In the genomic region with DNA sequence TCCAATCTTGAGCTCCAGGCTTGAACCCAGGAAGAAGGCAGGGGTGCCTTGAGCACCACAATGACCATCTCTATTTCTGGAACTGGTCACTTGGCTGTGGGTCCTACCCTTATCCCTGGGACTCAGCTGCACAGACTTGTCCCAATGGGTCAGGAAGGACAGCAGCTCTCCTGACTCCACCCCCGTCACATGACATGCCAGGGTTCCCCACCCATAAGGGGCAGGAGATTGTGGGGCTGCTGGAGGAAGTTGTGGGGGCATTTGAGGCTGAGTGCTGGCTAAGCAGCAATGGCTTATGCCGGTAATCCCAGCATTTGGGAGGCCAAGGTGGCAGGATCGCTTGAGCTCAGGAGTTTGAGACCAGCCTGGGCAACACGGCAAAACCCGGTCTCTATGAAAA, we compare ENCODE assay signal across 17 cellular contexts. TPM values are rescaled to one million over a fixed set of nuclear protein-coding genes. Genes with fewer than 3 reads are reported as not detected.
A peak's percentile ranks its signal among the peaks of the same experiment; 100 is the strongest.
DNase-seq lines count a peak whose midpoint lies in the region; ATAC-seq and TF ChIP-seq lines count a peak whose summit lies in the region.
"Had no signal": no experiment of that assay in that cellular context is flagged by ENCODE, and none has a peak within 500 bp of the region (broad histone marks: within the 10 kb centered on the region; RNA-seq: fewer than 3 reads in every experiment).

No MANE protein-coding gene starts in this region.

- H3K4me3 ChIP-seq in WERI-Rb-1 (ENCODE audit: low read depth, low read length) (peak overlapping the region; percentile 11), left ventricle myocardium inferior (no peak overlapping the region)
- H3K4me3 ChIP-seq: ascending aorta had no signal

- peaks cover 9% of the 10 kb centered on the region for H3K4me1 ChIP-seq in left ventricle myocardium inferior
- H3K4me1 ChIP-seq: ascending aorta had no signal

- H3K9me3 ChIP-seq in WERI-Rb-1 (ENCODE audit: severe bottlenecking) (no peaks in the 10 kb centered on the region), left ventricle myocardium inferior (replicated peaks) (no peaks in the 10 kb centered on the region)
- H3K9me3 ChIP-seq: ascending aorta had no signal

- TF ChIP-seq CTCF in WERI-Rb-1 (IDR thresholded peaks at IDR 0.05; ENCODE audit: low read depth, low read length) (no peak), left ventricle myocardium inferior (IDR thresholded peaks at IDR 0.05; ENCODE audit: borderline replicate concordance) (no peak)

- peak; percentile 44 for ATAC-seq in sciatic nerve
- ATAC-seq: T-helper 17 cell had no signal

- peak overlapping the region; percentile 85 for H3K27ac ChIP-seq in WERI-Rb-1
- peak overlapping the region; percentile 6 for H3K27ac ChIP-seq in left ventricle myocardium inferior (replicated peaks)
- H3K27ac ChIP-seq: ascending aorta had no signal

- no peaks in the 10 kb centered on the region for H3K36me3 ChIP-seq in WERI-Rb-1
- no peaks in the 10 kb centered on the region for H3K36me3 ChIP-seq in left ventricle myocardium inferior
- H3K36me3 ChIP-seq: ascending aorta had no signal

- DNase-seq in CD1c-positive myeloid dendritic cell (ENCODE audit: extremely low spot score) (peak; percentile 13), WERI-Rb-1 (peak; percentile 96), left ventricle myocardium inferior (peak; percentile 31), sciatic nerve (ENCODE audit: low spot score) (no peak), SIG-M5 (lab: John Stamatoyannopoulos, UW) (no peak), NCI-H1417 (lab: John Stamatoyannopoulos, UW) (no peak), NCI-H146 treated with DMSO at 0.1 percent for 48 hours (lab: John Stamatoyannopoulos, UW; ENCODE audit: unreplicated experiment) (no peak), COLO829 (ENCODE audit: low spot score) (no peak)
- DNase-seq: activated B cell treated with CpG ODN at 0.5 μM for 24 hours; activated CD4-positive, alpha-beta memory T cell treated with anti-CD3 and anti-CD28 coated beads, Interleukin-2, amount 10 ng/mL, durations not matched to agents 7 days and 5 days; activated naive CD4-positive, alpha-beta T cell treated with anti-CD3 and anti-CD28 coated beads for 36 hours; activated T-cell treated with anti-CD3 and anti-CD28 coated beads, Interleukin-2, amount 50 U/mL, for 1 hour; head of caudate nucleus; immature natural killer cell; NCI-H2081 treated with DMSO at 0.1 percent for 48 hours; T-helper 17 cell had no signal

- no peaks in the 10 kb centered on the region for H3K27me3 ChIP-seq in WERI-Rb-1 (ENCODE audit: insufficient read depth, low read depth, severe bottlenecking)
- H3K27me3 ChIP-seq in left ventricle myocardium inferior (ENCODE audit: low read depth), result peaks cover 6% of the 10 kb centered on the region
- H3K27me3 ChIP-seq: ascending aorta had no signal

- intact Hi-C loops in left ventricle myocardium inferior (cut with micrococcal nuclease) (no loop called here), sciatic nerve (cut with DNase I) (no loop called here)

RNA-seq across cellular contexts. Expression of gene NFAM1, which starts 56.2 kb away (rescaled TPM):
- 1.2 TPM for total RNA-seq in left ventricle myocardium inferior
- 6.6 TPM for total RNA-seq in sciatic nerve

Comparison
In these comparisons a context has a peak if more than half of its experiments do, and no peak if none do; other contexts are left out.
1. DNase-seq: peak in CD1c-positive myeloid dendritic cell (single experiment), WERI-Rb-1 (single experiment) and left ventricle myocardium inferior (single experiment); none in sciatic nerve (single experiment), SIG-M5 (single experiment), NCI-H1417 (0 of 3), NCI-H146 treated with DMSO at 0.1 percent for 48 hours (single experiment) and COLO829 (single experiment).